In the genomic region with DNA sequence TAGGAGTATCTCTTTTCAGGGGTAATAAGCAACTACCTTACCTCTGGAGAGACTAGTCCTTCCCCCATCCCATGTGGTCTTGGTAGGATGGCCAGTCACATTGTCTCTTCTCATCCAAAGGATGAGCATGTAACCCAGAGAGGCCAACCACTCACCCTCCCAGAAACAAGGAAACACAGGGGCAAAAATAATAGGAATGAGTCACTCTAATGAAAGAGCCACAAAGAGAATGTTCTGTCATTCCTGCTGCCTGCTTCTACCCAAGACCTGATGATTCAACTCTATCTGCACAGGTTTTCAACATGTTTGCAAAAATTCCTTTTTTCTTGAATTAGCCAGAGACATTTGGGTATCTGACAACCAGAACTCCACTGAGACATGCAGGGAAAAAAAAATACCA, we compare ENCODE assay signal across 22 cellular contexts.
DNase-seq lines count a peak whose midpoint lies in the region; ATAC-seq, FAIRE-seq and TF ChIP-seq lines count a peak whose summit lies in the region.
"Had no signal": no experiment of that assay in that cellular context is flagged by ENCODE, and none has a peak within 500 bp of the region (broad histone marks: within the 10 kb centered on the region; RNA-seq: fewer than 3 reads in every experiment).

No MANE protein-coding gene starts in this region.

- H3K36me3 ChIP-seq in HCT116 (ENCODE audit: control insufficient read depth in 1 of 2, insufficient read depth in 2 of 2, low read length in 2 of 2) = no peaks in the 10 kb centered on the region
- no peaks in the 10 kb centered on the region for H3K36me3 ChIP-seq in RWPE2 (ENCODE audit: low read depth)
- H3K36me3 ChIP-seq: suprapubic skin had no signal

- H3K9ac ChIP-seq in HCT116 (ENCODE audit: low read length) = no peak overlapping the region

- H3K4me2 ChIP-seq in A549 = no peak overlapping the region
- peak overlapping the region; percentile 13; the same call in 1 of the 2 replicates for H3K4me2 ChIP-seq in HCT116 (ENCODE audit: low read length)
- H3K4me2 ChIP-seq: hepatocyte had no signal

- H4K20me1 ChIP-seq in HCT116 (ENCODE audit: insufficient read depth) = no peaks in the 10 kb centered on the region

- intact Hi-C loops in HCT116 (cut with micrococcal nuclease) = no loop called here
- intact Hi-C loops in posterior cingulate gyrus (cut with DNase I) = no loop called here

- CTCF ChIA-PET in A549 (lab: Yijun Ruan, JAX) = no interaction called here
- CTCF ChIA-PET in HCT116 (lab: Charles Lee) = no interaction called here

- FAIRE-seq in A549 (lab: Jason Lieb, UNC) = no peak
- FAIRE-seq: GM12891, H54, islet of Langerhans had no signal

- TF ChIP-seq CTCF in A549 (IDR thresholded peaks at IDR 0.05) (no peak), HCT116 (IDR thresholded peaks at IDR 0.05 in 2 of 3, conservative IDR thresholded peaks at IDR 0.05 in 1 of 3; ENCODE audit: borderline replicate concordance in 1 of 3, insufficient read depth in 1 of 3, low read depth in 2 of 3, low read length in 2 of 3) (no peak), RWPE2 (IDR thresholded peaks at IDR 0.05; ENCODE audit: poor library complexity, severe bottlenecking) (no peak), fibroblast of mammary gland (conservative IDR thresholded peaks at IDR 0.05; ENCODE audit: control insufficient read depth, insufficient read depth, low read depth, low read length) (no peak)

- DNase-seq in A549 (ENCODE audit: low read depth in 1 of 2, low spot score in 1 of 2) (peak; percentile 19 to 55), HCT116 (ENCODE audit: low read depth, low spot score) (peak; percentile 49), RWPE2 (ENCODE audit: low spot score) (no peak), fibroblast of mammary gland (ENCODE audit: low read depth) (peak; percentile 43), AG20443 (ENCODE audit: low spot score) (no peak), posterior cingulate gyrus (no peak), islet precursor cell (no peak)
- DNase-seq: activated CD4-positive, alpha-beta T cell treated with anti-CD3 and anti-CD28 coated beads, Interleukin-2, amount 10 ng/mL, durations not matched to agents 7 days and 5 days; activated effector memory CD4-positive, alpha-beta T cell treated with Interleukin-2 at 50 U/mL for 16 hours; C1 segment of cervical spinal cord; naive thymus-derived CD4-positive, alpha-beta T cell; NCI-H1436; NCI-H524 treated with DMSO at 0.1 percent for 48 hours; right cardiac atrium; stimulated activated CD4-positive, alpha-beta T cell treated with anti-CD3 and anti-CD28 coated beads, Interleukin-15, amount 100 ng/mL, for 24 hours had no signal

- RAD21 ChIA-PET in HCT116 (lab: Charles Lee; ENCODE audit: low non-redundant PET in 1 of 2, low total read pairs in 2 of 2, uncharacterized antibody in 2 of 2, unreplicated experiment in 2 of 2) = no interaction called here

- ATAC-seq in A549 (peak; percentile 59 to 93; a peak in 5 of 6 replicates), HCT116 (peak; percentile 72; the same call in 1 of the 2 replicates), RWPE2 (ENCODE audit: low read depth) (peak; percentile 72), GM19328 (IDR thresholded peaks at IDR 0.05; ENCODE audit: unreplicated experiment) (no peak)
- ATAC-seq: naive thymus-derived CD4-positive, alpha-beta T cell; right cardiac atrium; Right ventricle myocardium inferior had no signal

- TF ChIP-seq POLR2A in A549 (IDR thresholded peaks at IDR 0.05; ENCODE audit: low read length) = no peak
- no peak for TF ChIP-seq POLR2A in HCT116 (IDR thresholded peaks at IDR 0.05; ENCODE audit: borderline replicate concordance, extremely low read depth, insufficient read depth, insufficient read length)

- H3K9me2 ChIP-seq in HCT116 (ENCODE audit: insufficient read depth) = no peaks in the 10 kb centered on the region

- H3K9me3 ChIP-seq in A549 (peaks cover 9% of the 10 kb centered on the region; the same call in 2 of the 3 replicates), HCT116 (ENCODE audit: control insufficient read depth in 1 of 2, insufficient read depth in 1 of 2, low read depth in 1 of 2, low read length in 2 of 2) (no peaks in the 10 kb centered on the region; a peak in 1 of 4 replicates), RWPE2 (ENCODE audit: severe bottlenecking) (no peaks in the 10 kb centered on the region)
- H3K9me3 ChIP-seq: suprapubic skin had no signal

- POLR2A ChIA-PET in A549 (lab: Yijun Ruan, JAX) = no interaction called here
- POLR2A ChIA-PET in HCT116 (lab: Charles Lee) = no interaction called here

- H3K27ac ChIP-seq in A549 (no peak overlapping the region), HCT116 (ENCODE audit: low read depth, low read length) (no peak overlapping the region), RWPE2 (ENCODE audit: poor library complexity, severe bottlenecking) (no peak overlapping the region)
- H3K27ac ChIP-seq: hepatocyte, suprapubic skin had no signal

- no TSS peak for BruUV-seq in HCT116 (replicated peaks; lab: Mats Ljungman, UMichigan)

- H3K4me3 ChIP-seq in A549 = no peak overlapping the region
- H3K4me3 ChIP-seq in HCT116 (replicated peaks in 1 of 2; ENCODE audit: low read depth in 1 of 2, low read length in 2 of 2) = no peak overlapping the region
- no peak overlapping the region for H3K4me3 ChIP-seq in RWPE2 (ENCODE audit: severe bottlenecking)
- H3K4me3 ChIP-seq in fibroblast of mammary gland (ENCODE audit: control insufficient read depth, low read depth, low read length) = no peak overlapping the region
- H3K4me3 ChIP-seq: hepatocyte, suprapubic skin had no signal

- H3K4me1 ChIP-seq in A549 (no peaks in the 10 kb centered on the region), HCT116 (ENCODE audit: control insufficient read depth in 1 of 2, insufficient read depth in 2 of 2, low read length in 2 of 2) (peaks cover 0 to 13% of the 10 kb centered on the region in 2 experiments; a peak in 2 of 4 replicates), RWPE2 (ENCODE audit: insufficient read depth, poor library complexity, severe bottlenecking) (no peaks in the 10 kb centered on the region)
- H3K4me1 ChIP-seq: suprapubic skin had no signal

- TF ChIP-seq RAD21 in A549 (conservative IDR thresholded peaks at IDR 0.05 in 1 of 2, IDR thresholded peaks at IDR 0.05 in 1 of 2) (no peak), HCT116 (IDR thresholded peaks at IDR 0.05; ENCODE audit: low read depth) (no peak)

- H3K79me2 ChIP-seq in HCT116 (ENCODE audit: insufficient read depth, low read length) = no peaks in the 10 kb centered on the region
- H3K79me2 ChIP-seq: hepatocyte had no signal

- H3K27me3 ChIP-seq in HCT116 (ENCODE audit: insufficient read depth, low read length) (no peaks in the 10 kb centered on the region), RWPE2 (ENCODE audit: insufficient read depth, poor library complexity, severe bottlenecking) (no peaks in the 10 kb centered on the region)
- H3K27me3 ChIP-seq: hepatocyte, suprapubic skin had no signal

- H2AFZ ChIP-seq in HCT116 (ENCODE audit: low read depth, low read length, poor library complexity, severe bottlenecking) = no peak overlapping the region
- H2AFZ ChIP-seq: hepatocyte had no signal

- TF ChIP-seq EP300 in A549 (IDR thresholded peaks at IDR 0.05) = no peak

TF ChIP-seq in A549, 52 proteins besides CTCF, POLR2A, EP300 and RAD21:
- no peak for TF ChIP-seq ZC3H11A (IDR thresholded peaks at IDR 0.05)
- TF ChIP-seq, protein P1, sequence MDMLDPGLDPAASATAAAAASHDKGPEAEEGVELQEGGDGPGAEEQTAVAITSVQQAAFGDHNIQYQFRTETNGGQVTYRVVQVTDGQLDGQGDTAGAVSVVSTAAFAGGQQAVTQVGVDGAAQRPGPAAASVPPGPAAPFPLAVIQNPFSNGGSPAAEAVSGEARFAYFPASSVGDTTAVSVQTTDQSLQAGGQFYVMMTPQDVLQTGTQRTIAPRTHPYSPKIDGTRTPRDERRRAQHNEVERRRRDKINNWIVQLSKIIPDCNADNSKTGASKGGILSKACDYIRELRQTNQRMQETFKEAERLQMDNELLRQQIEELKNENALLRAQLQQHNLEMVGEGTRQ (IDR thresholded peaks at IDR 0.05) = no peak

TF ChIP-seq in HCT116, 20 proteins besides CTCF, POLR2A, EP300 and RAD21 (continues in another document):
- TF ChIP-seq ELF1 (IDR thresholded peaks at IDR 0.05; ENCODE audit: borderline replicate concordance, low read depth) (no peak), SP1 (IDR thresholded peaks at IDR 0.05; ENCODE audit: low read depth) (peak; percentile 59), JUND (IDR thresholded peaks at IDR 0.05) (peak; percentile 74), ZNF274 (IDR thresholded peaks at IDR 0.05; ENCODE audit: low read depth, low read length) (no peak), EGR1 (IDR thresholded peaks at IDR 0.05; ENCODE audit: low read depth) (no peak), CBX3 (IDR thresholded peaks at IDR 0.05; ENCODE audit: low read depth) (peak; percentile 62; the same call in 1 of the 2 replicates), POLR2AphosphoS5 (IDR thresholded peaks at IDR 0.05; ENCODE audit: low read depth, low read length) (no peak), FOSL1 (IDR thresholded peaks at IDR 0.05; ENCODE audit: low read depth) (peak; percentile 68)
- TF ChIP-seq, protein P2, sequence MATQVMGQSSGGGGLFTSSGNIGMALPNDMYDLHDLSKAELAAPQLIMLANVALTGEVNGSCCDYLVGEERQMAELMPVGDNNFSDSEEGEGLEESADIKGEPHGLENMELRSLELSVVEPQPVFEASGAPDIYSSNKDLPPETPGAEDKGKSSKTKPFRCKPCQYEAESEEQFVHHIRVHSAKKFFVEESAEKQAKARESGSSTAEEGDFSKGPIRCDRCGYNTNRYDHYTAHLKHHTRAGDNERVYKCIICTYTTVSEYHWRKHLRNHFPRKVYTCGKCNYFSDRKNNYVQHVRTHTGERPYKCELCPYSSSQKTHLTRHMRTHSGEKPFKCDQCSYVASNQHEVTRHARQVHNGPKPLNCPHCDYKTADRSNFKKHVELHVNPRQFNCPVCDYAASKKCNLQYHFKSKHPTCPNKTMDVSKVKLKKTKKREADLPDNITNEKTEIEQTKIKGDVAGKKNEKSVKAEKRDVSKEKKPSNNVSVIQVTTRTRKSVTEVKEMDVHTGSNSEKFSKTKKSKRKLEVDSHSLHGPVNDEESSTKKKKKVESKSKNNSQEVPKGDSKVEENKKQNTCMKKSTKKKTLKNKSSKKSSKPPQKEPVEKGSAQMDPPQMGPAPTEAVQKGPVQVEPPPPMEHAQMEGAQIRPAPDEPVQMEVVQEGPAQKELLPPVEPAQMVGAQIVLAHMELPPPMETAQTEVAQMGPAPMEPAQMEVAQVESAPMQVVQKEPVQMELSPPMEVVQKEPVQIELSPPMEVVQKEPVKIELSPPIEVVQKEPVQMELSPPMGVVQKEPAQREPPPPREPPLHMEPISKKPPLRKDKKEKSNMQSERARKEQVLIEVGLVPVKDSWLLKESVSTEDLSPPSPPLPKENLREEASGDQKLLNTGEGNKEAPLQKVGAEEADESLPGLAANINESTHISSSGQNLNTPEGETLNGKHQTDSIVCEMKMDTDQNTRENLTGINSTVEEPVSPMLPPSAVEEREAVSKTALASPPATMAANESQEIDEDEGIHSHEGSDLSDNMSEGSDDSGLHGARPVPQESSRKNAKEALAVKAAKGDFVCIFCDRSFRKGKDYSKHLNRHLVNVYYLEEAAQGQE (IDR thresholded peaks at IDR 0.05; ENCODE audit: low read depth) = no peak

Comparison
In these comparisons a context has a peak if more than half of its experiments do, and no peak if none do; other contexts are left out.
1. DNase-seq: peak in A549 (2 of 2), HCT116 (single experiment) and fibroblast of mammary gland (single experiment); none in RWPE2 (single experiment), AG20443 (single experiment), posterior cingulate gyrus (0 of 10) and islet precursor cell (single experiment).